ENCODE assay signal across 2 cellular contexts in genomic region chr15:69469467-69470191, GRCh38.
A peak's percentile ranks its signal among the peaks of the same experiment; 100 is the strongest.
TF ChIP-seq lines count a peak whose summit lies in the region.

No MANE protein-coding gene starts in this region.

TF ChIP-seq in IMR-90, 13 proteins besides CTCF, POLR2A, EP300 and RAD21:
- no peak for TF ChIP-seq MAFK (IDR thresholded peaks at IDR 0.05; ENCODE audit: low read depth, low read length)
- no peak for TF ChIP-seq CHD1 (IDR thresholded peaks at IDR 0.05; ENCODE audit: low read depth, low read length)
- no peak for TF ChIP-seq SMC3 (IDR thresholded peaks at IDR 0.05; ENCODE audit: low read depth, low read length)

TF ChIP-seq in K562, 482 proteins besides CTCF, POLR2A, EP300 and RAD21:
- TF ChIP-seq RCOR1 (IDR thresholded peaks at IDR 0.05; ENCODE audit: borderline replicate concordance in 1 of 2, low read depth in 2 of 2, low read length in 2 of 2) (peak in 1 of 2 experiments; percentile 53; a peak in 1 of 4 replicates), KDM1A (IDR thresholded peaks at IDR 0.05) (peak in 1 of 2 experiments; percentile 55; a peak in 1 of 4 replicates), ZNF274 (IDR thresholded peaks at IDR 0.05; ENCODE audit: borderline replicate concordance, low read depth, low read length) (no peak), TCF3 (CRISPR knock-in tag; IDR thresholded peaks at IDR 0.05) (peak; percentile 30; the same call in 1 of the 2 replicates), CBFA2T2 (conservative IDR thresholded peaks at IDR 0.05) (peak; percentile 45), CBFA2T3 (IDR thresholded peaks at IDR 0.05) (peak; percentile 76)
